Comparison of ENCODE assay signal across 1 cellular context in genomic region chr3:51394541-51394940, GRCh38.
TF ChIP-seq lines count a peak whose summit lies in the region.

No MANE protein-coding gene starts in this region.

TF ChIP-seq in H1, 55 proteins besides CTCF, POLR2A, EP300 and RAD21 (continued from another document):
- no peak for TF ChIP-seq HDAC2 (IDR thresholded peaks at IDR 0.05; ENCODE audit: borderline replicate concordance in 1 of 2, low read depth in 2 of 2, low read length in 2 of 2)
- no peak for TF ChIP-seq USF2 (IDR thresholded peaks at IDR 0.05; ENCODE audit: low read length)
- TF ChIP-seq POLR2AphosphoS5 (IDR thresholded peaks at IDR 0.05; ENCODE audit: low read depth, low read length) = peak; percentile 82; the same call in 1 of the 2 replicates
